ENCODE assay signal across 1 cellular context in the genomic region with DNA sequence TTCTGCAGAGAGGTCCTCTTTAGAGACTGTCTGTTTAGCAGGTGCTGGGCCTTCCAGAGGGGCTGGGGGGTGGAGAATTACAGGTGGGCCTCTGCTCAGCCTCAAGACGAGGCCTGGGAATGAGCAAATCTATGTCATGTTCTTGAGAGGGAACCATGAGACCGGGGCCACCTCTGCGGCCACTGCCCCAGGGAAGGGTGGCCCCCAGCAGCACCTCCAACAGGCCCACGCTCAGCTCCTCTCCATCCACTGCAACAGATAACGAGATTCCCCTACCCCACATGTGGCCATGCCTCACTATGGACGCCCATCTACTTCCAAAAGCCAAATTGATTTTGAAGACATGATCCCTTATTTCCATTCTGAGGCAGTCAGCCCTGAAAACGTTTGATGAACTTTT.
TF ChIP-seq lines count a peak whose summit lies in the region.

No MANE protein-coding gene starts in this region.

TF ChIP-seq in H1, 55 proteins besides CTCF, POLR2A, EP300 and RAD21 (continued from another document):
- TF ChIP-seq, protein P1, sequence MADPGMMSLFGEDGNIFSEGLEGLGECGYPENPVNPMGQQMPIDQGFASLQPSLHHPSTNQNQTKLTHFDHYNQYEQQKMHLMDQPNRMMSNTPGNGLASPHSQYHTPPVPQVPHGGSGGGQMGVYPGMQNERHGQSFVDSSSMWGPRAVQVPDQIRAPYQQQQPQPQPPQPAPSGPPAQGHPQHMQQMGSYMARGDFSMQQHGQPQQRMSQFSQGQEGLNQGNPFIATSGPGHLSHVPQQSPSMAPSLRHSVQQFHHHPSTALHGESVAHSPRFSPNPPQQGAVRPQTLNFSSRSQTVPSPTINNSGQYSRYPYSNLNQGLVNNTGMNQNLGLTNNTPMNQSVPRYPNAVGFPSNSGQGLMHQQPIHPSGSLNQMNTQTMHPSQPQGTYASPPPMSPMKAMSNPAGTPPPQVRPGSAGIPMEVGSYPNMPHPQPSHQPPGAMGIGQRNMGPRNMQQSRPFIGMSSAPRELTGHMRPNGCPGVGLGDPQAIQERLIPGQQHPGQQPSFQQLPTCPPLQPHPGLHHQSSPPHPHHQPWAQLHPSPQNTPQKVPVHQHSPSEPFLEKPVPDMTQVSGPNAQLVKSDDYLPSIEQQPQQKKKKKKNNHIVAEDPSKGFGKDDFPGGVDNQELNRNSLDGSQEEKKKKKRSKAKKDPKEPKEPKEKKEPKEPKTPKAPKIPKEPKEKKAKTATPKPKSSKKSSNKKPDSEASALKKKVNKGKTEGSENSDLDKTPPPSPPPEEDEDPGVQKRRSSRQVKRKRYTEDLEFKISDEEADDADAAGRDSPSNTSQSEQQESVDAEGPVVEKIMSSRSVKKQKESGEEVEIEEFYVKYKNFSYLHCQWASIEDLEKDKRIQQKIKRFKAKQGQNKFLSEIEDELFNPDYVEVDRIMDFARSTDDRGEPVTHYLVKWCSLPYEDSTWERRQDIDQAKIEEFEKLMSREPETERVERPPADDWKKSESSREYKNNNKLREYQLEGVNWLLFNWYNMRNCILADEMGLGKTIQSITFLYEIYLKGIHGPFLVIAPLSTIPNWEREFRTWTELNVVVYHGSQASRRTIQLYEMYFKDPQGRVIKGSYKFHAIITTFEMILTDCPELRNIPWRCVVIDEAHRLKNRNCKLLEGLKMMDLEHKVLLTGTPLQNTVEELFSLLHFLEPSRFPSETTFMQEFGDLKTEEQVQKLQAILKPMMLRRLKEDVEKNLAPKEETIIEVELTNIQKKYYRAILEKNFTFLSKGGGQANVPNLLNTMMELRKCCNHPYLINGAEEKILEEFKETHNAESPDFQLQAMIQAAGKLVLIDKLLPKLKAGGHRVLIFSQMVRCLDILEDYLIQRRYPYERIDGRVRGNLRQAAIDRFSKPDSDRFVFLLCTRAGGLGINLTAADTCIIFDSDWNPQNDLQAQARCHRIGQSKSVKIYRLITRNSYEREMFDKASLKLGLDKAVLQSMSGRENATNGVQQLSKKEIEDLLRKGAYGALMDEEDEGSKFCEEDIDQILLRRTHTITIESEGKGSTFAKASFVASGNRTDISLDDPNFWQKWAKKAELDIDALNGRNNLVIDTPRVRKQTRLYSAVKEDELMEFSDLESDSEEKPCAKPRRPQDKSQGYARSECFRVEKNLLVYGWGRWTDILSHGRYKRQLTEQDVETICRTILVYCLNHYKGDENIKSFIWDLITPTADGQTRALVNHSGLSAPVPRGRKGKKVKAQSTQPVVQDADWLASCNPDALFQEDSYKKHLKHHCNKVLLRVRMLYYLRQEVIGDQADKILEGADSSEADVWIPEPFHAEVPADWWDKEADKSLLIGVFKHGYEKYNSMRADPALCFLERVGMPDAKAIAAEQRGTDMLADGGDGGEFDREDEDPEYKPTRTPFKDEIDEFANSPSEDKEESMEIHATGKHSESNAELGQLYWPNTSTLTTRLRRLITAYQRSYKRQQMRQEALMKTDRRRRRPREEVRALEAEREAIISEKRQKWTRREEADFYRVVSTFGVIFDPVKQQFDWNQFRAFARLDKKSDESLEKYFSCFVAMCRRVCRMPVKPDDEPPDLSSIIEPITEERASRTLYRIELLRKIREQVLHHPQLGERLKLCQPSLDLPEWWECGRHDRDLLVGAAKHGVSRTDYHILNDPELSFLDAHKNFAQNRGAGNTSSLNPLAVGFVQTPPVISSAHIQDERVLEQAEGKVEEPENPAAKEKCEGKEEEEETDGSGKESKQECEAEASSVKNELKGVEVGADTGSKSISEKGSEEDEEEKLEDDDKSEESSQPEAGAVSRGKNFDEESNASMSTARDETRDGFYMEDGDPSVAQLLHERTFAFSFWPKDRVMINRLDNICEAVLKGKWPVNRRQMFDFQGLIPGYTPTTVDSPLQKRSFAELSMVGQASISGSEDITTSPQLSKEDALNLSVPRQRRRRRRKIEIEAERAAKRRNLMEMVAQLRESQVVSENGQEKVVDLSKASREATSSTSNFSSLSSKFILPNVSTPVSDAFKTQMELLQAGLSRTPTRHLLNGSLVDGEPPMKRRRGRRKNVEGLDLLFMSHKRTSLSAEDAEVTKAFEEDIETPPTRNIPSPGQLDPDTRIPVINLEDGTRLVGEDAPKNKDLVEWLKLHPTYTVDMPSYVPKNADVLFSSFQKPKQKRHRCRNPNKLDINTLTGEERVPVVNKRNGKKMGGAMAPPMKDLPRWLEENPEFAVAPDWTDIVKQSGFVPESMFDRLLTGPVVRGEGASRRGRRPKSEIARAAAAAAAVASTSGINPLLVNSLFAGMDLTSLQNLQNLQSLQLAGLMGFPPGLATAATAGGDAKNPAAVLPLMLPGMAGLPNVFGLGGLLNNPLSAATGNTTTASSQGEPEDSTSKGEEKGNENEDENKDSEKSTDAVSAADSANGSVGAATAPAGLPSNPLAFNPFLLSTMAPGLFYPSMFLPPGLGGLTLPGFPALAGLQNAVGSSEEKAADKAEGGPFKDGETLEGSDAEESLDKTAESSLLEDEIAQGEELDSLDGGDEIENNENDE (IDR thresholded peaks at IDR 0.05; ENCODE audit: insufficient replicate concordance, low read length) = no peak
- no peak for TF ChIP-seq CTBP2 (IDR thresholded peaks at IDR 0.05; ENCODE audit: borderline replicate concordance, insufficient read depth, insufficient read length, low read length)
- TF ChIP-seq SP4 (IDR thresholded peaks at IDR 0.05; ENCODE audit: low read length) = no peak
- no peak for TF ChIP-seq PHF8 (conservative IDR thresholded peaks at IDR 0.05; ENCODE audit: low read depth, low read length)
- TF ChIP-seq KDM5A (IDR thresholded peaks at IDR 0.05; ENCODE audit: low read length) = no peak
- TF ChIP-seq POLR2AphosphoS5 (IDR thresholded peaks at IDR 0.05; ENCODE audit: low read depth, low read length) = no peak
